ENCODE assay signal across 14 cellular contexts in genomic region chr4:142222127-142222526, GRCh38.
"Had no signal": no experiment of that assay in that cellular context is flagged by ENCODE, and none has a peak within 500 bp of the region (broad histone marks: within the 10 kb centered on the region; RNA-seq: fewer than 3 reads in every experiment).

No MANE protein-coding gene starts in this region.

- H3K36me3 Mint-ChIP-seq: memory B cell; natural killer cell; stimulated activated naive B cell treated with anti-CD40 and anti-IgM and Interleukin-4, amounts not matched to agents 10 μg/mL and 1 μg/mL and 100 μg/mL, for 72 hours had no signal

- ATAC-seq: activated CD8-positive, alpha-beta T cell treated with anti-CD3 and anti-CD28 coated beads, Interleukin-2, amount 10 ng/mL, durations not matched to agents 7 days and 5 days; natural killer cell; stimulated activated naive B cell treated with anti-CD40 and anti-IgM and Interleukin-4, amounts not matched to agents 10 μg/mL and 1 μg/mL and 100 μg/mL, for 72 hours had no signal

- H3K27ac Mint-ChIP-seq: activated CD8-positive, alpha-beta T cell treated with anti-CD3 and anti-CD28 coated beads, Interleukin-2, amount 10 ng/mL, durations not matched to agents 7 days and 5 days; activated naive CD4-positive, alpha-beta T cell treated with anti-CD3 and anti-CD28 coated beads, Interleukin-2, amount 10 ng/mL, durations not matched to agents 7 days and 5 days; memory B cell; natural killer cell; stimulated activated naive B cell treated with anti-CD40 and anti-IgM and Interleukin-4, amounts not matched to agents 10 μg/mL and 1 μg/mL and 100 μg/mL, for 72 hours had no signal

- DNase-seq: activated CD8-positive, alpha-beta memory T cell treated with anti-CD3 and anti-CD28 coated beads, Interleukin-2, amount 50 U/mL, for 4 hours; activated CD8-positive, alpha-beta T cell treated with anti-CD3 and anti-CD28 coated beads, Interleukin-2, amount 10 ng/mL, durations not matched to agents 7 days and 5 days; activated naive CD4-positive, alpha-beta T cell treated with anti-CD3 and anti-CD28 coated beads, Interleukin-2, amount 10 ng/mL, durations not matched to agents 7 days and 5 days; dermis blood vessel endothelial cell; erythroblast; kidney; left ventricle myocardium inferior; natural killer cell; posterior cingulate gyrus; stimulated activated CD4-positive, alpha-beta T cell treated with anti-CD3 and anti-CD28 coated beads, Interleukin-4, amount 100 ng/mL, for 1 hour; stimulated activated naive B cell treated with anti-CD40 and anti-IgM and Interleukin-4, amounts not matched to agents 10 μg/mL and 1 μg/mL and 100 μg/mL, for 72 hours; substantia nigra; uterus had no signal

- H3K4me1 Mint-ChIP-seq: activated naive CD4-positive, alpha-beta T cell treated with anti-CD3 and anti-CD28 coated beads, Interleukin-2, amount 10 ng/mL, durations not matched to agents 7 days and 5 days; memory B cell; natural killer cell; stimulated activated naive B cell treated with anti-CD40 and anti-IgM and Interleukin-4, amounts not matched to agents 10 μg/mL and 1 μg/mL and 100 μg/mL, for 72 hours had no signal

- H3K9me3 Mint-ChIP-seq: activated naive CD4-positive, alpha-beta T cell treated with anti-CD3 and anti-CD28 coated beads, Interleukin-2, amount 10 ng/mL, durations not matched to agents 7 days and 5 days; memory B cell had no signal

- H3K27me3 Mint-ChIP-seq: activated naive CD4-positive, alpha-beta T cell treated with anti-CD3 and anti-CD28 coated beads, Interleukin-2, amount 10 ng/mL, durations not matched to agents 7 days and 5 days; stimulated activated naive B cell treated with anti-CD40 and anti-IgM and Interleukin-4, amounts not matched to agents 10 μg/mL and 1 μg/mL and 100 μg/mL, for 72 hours had no signal

- H3K4me3 Mint-ChIP-seq: activated CD8-positive, alpha-beta T cell treated with anti-CD3 and anti-CD28 coated beads, Interleukin-2, amount 10 ng/mL, durations not matched to agents 7 days and 5 days; activated naive CD4-positive, alpha-beta T cell treated with anti-CD3 and anti-CD28 coated beads, Interleukin-2, amount 10 ng/mL, durations not matched to agents 7 days and 5 days; memory B cell; natural killer cell; stimulated activated naive B cell treated with anti-CD40 and anti-IgM and Interleukin-4, amounts not matched to agents 10 μg/mL and 1 μg/mL and 100 μg/mL, for 72 hours had no signal
